Comparison of ENCODE assay signal across 10 cellular contexts in the genomic region with DNA sequence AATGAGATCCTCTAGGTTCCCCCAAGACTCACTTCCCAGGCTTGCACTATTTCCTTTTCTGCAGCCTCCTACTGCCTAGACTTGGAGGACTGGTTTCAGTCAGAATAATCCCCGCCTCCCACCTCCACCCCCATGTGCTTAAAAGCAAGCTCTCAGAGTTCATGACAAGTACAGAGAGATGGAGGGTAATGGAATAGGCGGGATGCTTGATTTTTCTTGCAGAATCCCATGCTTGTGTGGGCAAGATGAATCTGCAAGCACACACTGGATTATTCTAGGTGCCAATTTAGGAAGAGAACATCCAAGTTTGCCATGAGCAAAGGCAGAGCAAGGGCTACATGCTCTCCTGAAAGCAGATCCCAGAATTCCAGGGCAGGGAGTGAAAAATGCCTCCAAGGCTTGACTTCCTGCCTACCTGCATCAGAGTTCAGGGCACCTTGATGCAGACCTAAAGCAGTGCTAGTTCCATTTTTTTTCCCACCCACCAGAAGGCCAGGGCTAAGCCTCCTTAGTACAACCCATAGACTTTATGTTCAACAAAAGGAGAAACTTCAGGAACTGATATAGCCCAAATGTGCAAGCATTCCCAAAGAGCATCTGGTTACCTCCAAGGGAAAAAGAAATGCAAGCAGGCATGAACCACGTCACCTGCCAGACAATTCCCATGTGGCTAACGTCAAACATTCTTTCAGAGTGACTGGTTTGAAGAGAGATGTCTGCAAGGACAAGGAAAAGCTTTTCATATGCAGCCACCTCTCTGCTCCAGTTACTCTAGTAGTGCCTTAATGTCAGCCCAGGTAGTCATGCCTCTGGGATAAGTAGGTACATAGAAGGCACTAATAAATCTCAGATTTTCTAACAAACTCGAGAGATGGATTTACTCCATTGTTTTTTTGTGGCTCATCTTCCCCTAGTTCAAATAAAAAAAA.
A peak's percentile ranks its signal among the peaks of the same experiment; 100 is the strongest.
DNase-seq lines count a peak whose midpoint lies in the region; ATAC-seq and TF ChIP-seq lines count a peak whose summit lies in the region.
"Had no signal": no experiment of that assay in that cellular context is flagged by ENCODE, and none has a peak within 500 bp of the region (broad histone marks: within the 10 kb centered on the region; RNA-seq: fewer than 3 reads in every experiment).

No MANE protein-coding gene starts in this region.

- WGBS in suprapubic skin = 42% methylated on average over 5 of the region's 5 CpGs
- WGBS in tibial nerve, 2 donors = 72 to 74% methylated on average over 5 of the region's 5 CpGs

- ATAC-seq in RWPE2 (ENCODE audit: low read depth) = peak; percentile 80
- ATAC-seq in HG03565 (IDR thresholded peaks at IDR 0.05; ENCODE audit: unreplicated experiment) = no peak

- no peak for TF ChIP-seq POLR2A in suprapubic skin (IDR thresholded peaks at IDR 0.05)
- TF ChIP-seq POLR2A in tibial nerve (IDR thresholded peaks at IDR 0.05) = no peak

- no peak overlapping the region for H3K4me3 ChIP-seq in RWPE2 (ENCODE audit: severe bottlenecking)
- no peak overlapping the region for H3K4me3 ChIP-seq in suprapubic skin
- H3K4me3 ChIP-seq in tibial nerve = no peak overlapping the region

- TF ChIP-seq CTCF in RWPE2 (IDR thresholded peaks at IDR 0.05; ENCODE audit: poor library complexity, severe bottlenecking) (no peak), suprapubic skin (IDR thresholded peaks at IDR 0.05) (no peak), tibial nerve (IDR thresholded peaks at IDR 0.05) (no peak)

- TF ChIP-seq EP300 in suprapubic skin (IDR thresholded peaks at IDR 0.05) (no peak), tibial nerve (IDR thresholded peaks at IDR 0.05) (no peak)

- H3K27me3 ChIP-seq in RWPE2 (ENCODE audit: insufficient read depth, poor library complexity, severe bottlenecking) = no peaks in the 10 kb centered on the region
- H3K27me3 ChIP-seq in suprapubic skin = no peaks in the 10 kb centered on the region
- H3K27me3 ChIP-seq in tibial nerve = no peaks in the 10 kb centered on the region

- DNase-seq in DMS 273 (lab: John Stamatoyannopoulos, UW; ENCODE audit: unreplicated experiment) (peak; percentile 10), DMS 273 treated with DMSO at 0.1 percent for 48 hours (lab: John Stamatoyannopoulos, UW) (no peak), RWPE2 (ENCODE audit: low spot score) (peak; percentile 69), head of caudate nucleus (peak in 40 of 42 donors; percentile 42 to 90 (median 74)), suprapubic skin (ENCODE audit: low spot score in 2 of 2) (no peak), tibial nerve (ENCODE audit: low spot score in 2 of 2) (no peak)
- no peak for DNase-seq in NK-92 treated with Interleukin-12 subunit alpha and Interleukin-12 subunit beta, amount 100 ng/mL, for 24 hours (lab: John Stamatoyannopoulos, UW)
- DNase-seq: cerebellar nuclear complex had no signal

- H3K4me1 ChIP-seq in RWPE2 (ENCODE audit: insufficient read depth, poor library complexity, severe bottlenecking) (peaks cover 89% of the 10 kb centered on the region), suprapubic skin (peaks cover 62% of the 10 kb centered on the region), tibial nerve (peaks cover 0 to 24% (median under 1%) of the 10 kb centered on the region in 4 donors)

- intact Hi-C loops in head of caudate nucleus (cut with DNase I) = no loop called here

- H3K36me3 ChIP-seq in RWPE2 (ENCODE audit: low read depth) (0 out of 2 replicates have a peak, but pooled peaks cover 4% of the 10 kb centered on the region), suprapubic skin (no peaks in the 10 kb centered on the region), tibial nerve (no peaks in the 10 kb centered on the region)

- H3K27ac ChIP-seq in RWPE2 (ENCODE audit: poor library complexity, severe bottlenecking) = peak overlapping the region; percentile 100
- H3K27ac ChIP-seq in suprapubic skin = peak overlapping the region; percentile 27
- no peak overlapping the region for H3K27ac ChIP-seq in tibial nerve
- H3K27ac ChIP-seq: 22Rv1 had no signal

- no peaks in the 10 kb centered on the region for H3K9me3 ChIP-seq in RWPE2 (ENCODE audit: severe bottlenecking)
- no peaks in the 10 kb centered on the region for H3K9me3 ChIP-seq in suprapubic skin
- no peaks in the 10 kb centered on the region for H3K9me3 ChIP-seq in tibial nerve

Comparison
In these comparisons a context has a peak if more than half of its experiments do, and no peak if none do; other contexts are left out.
1. DNase-seq: peak in DMS 273 (single experiment), RWPE2 (single experiment) and head of caudate nucleus (40 of 42); none in DMS 273 treated with DMSO at 0.1 percent for 48 hours (single experiment), suprapubic skin (0 of 2), NK-92 treated with Interleukin-12 subunit alpha and Interleukin-12 subunit beta, amount 100 ng/mL, for 24 hours (single experiment) and tibial nerve (0 of 2).
2. H3K27ac ChIP-seq: peak in RWPE2 (single experiment) and suprapubic skin (single experiment); none in tibial nerve (0 of 4).